In the genomic region with DNA sequence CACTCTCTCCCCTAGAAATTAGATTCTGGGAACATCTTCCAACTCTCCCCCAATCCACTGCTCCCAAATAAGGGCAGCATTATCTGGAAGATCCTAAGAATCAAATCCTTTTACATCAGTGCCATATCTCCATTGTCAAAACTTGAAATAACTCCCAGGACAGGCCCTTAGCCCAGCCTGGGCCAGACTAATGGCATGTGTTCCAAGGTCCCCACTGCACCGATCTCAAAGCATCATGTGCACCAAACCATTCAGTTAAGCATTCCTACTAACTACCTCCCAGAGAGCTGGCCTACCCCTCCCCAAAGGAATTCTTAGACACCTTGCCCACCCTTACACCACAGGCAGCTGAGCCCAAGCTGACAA, we compare ENCODE assay signal across 11 cellular contexts. TPM values are rescaled to one million over a fixed set of nuclear protein-coding genes. Genes with fewer than 3 reads are reported as not detected.
A peak's percentile ranks its signal among the peaks of the same experiment; 100 is the strongest.
DNase-seq lines count a peak whose midpoint lies in the region; ATAC-seq and TF ChIP-seq lines count a peak whose summit lies in the region.
"Had no signal": no experiment of that assay in that cellular context is flagged by ENCODE, and none has a peak within 500 bp of the region (broad histone marks: within the 10 kb centered on the region; RNA-seq: fewer than 3 reads in every experiment).

No MANE protein-coding gene starts in this region.

- H3K27ac Mint-ChIP-seq in WTC11, result no peak overlapping the region
- H3K27ac Mint-ChIP-seq: naive thymus-derived CD4-positive, alpha-beta T cell had no signal

- H3K36me3 Mint-ChIP-seq in WTC11, result no peaks in the 10 kb centered on the region

- no peaks in the 10 kb centered on the region for H3K4me1 Mint-ChIP-seq in WTC11

- no peaks in the 10 kb centered on the region; the same call in 1 of the 2 replicates for H3K9me3 ChIP-seq in BLaER1
- no peaks in the 10 kb centered on the region for H3K9me3 ChIP-seq in effector memory CD4-positive, alpha-beta T cell (ENCODE audit: control insufficient read depth, low read length)
- H3K9me3 ChIP-seq: psoas muscle, transverse colon had no signal

- CTCF ChIA-PET in WTC11 (lab: Charles Lee), result interaction anchor here (0.6 to 4.5 kb wide), 25 partner anchors 9 to 350 kb away, joined by 3 to 70 read pairs (median 4); partner anchors contain the start of gene POU2AF3

- peak overlapping the region; percentile 91; the same call in 1 of the 2 replicates for H3K4me2 ChIP-seq in BLaER1

- DNase-seq in WTC11 (ENCODE audit: low spot score), result no peak
- no peak for DNase-seq in effector memory CD4-positive, alpha-beta T cell
- no peak for DNase-seq in GOT3 (lab: John Stamatoyannopoulos, UW)

- H3K27me3 ChIP-seq in BLaER1, result no peaks in the 10 kb centered on the region
- no peaks in the 10 kb centered on the region for H3K27me3 ChIP-seq in effector memory CD4-positive, alpha-beta T cell (replicated peaks; ENCODE audit: control insufficient read depth, insufficient read depth, low read length, poor library complexity, severe bottlenecking)
- H3K27me3 ChIP-seq: transverse colon had no signal

- no peak for TF ChIP-seq CTCF in WTC11 (IDR thresholded peaks at IDR 0.05)

- H3K27ac ChIP-seq in BLaER1, result 0 out of 2 replicates have a peak overlapping the region, but pooled peaks have one; percentile 18
- no peak overlapping the region for H3K27ac ChIP-seq in effector memory CD4-positive, alpha-beta T cell (ENCODE audit: insufficient read depth, low read length, poor library complexity, severe bottlenecking)
- H3K27ac ChIP-seq: psoas muscle had no signal

- H3K36me3 ChIP-seq in BLaER1, result no peaks in the 10 kb centered on the region
- no peaks in the 10 kb centered on the region for H3K36me3 ChIP-seq in effector memory CD4-positive, alpha-beta T cell (ENCODE audit: control insufficient read depth, insufficient read depth, low read length)
- H3K36me3 ChIP-seq: transverse colon had no signal

- H4K20me1 ChIP-seq in BLaER1, result no peaks in the 10 kb centered on the region

- H3K27me3 Mint-ChIP-seq in WTC11 (ENCODE audit: low read depth), result no peaks in the 10 kb centered on the region
- H3K27me3 Mint-ChIP-seq: naive thymus-derived CD4-positive, alpha-beta T cell had no signal

- no peak overlapping the region for H3K9ac ChIP-seq in BLaER1

- ATAC-seq in GM19372 (IDR thresholded peaks at IDR 0.05; ENCODE audit: low read depth, unreplicated experiment) (peak; percentile 7), HG02885 (IDR thresholded peaks at IDR 0.05; ENCODE audit: poor library complexity, unreplicated experiment) (peak; percentile 16), WTC11 (peak; percentile 21), HG02981 (IDR thresholded peaks at IDR 0.05; ENCODE audit: unreplicated experiment) (no peak), GM19467 (IDR thresholded peaks at IDR 0.05; ENCODE audit: unreplicated experiment) (no peak)

- H3K4me3 Mint-ChIP-seq in WTC11, result no peak overlapping the region
- H3K4me3 Mint-ChIP-seq: naive thymus-derived CD4-positive, alpha-beta T cell had no signal

- no peak overlapping the region for H3K4me3 ChIP-seq in BLaER1
- no peak overlapping the region for H3K4me3 ChIP-seq in effector memory CD4-positive, alpha-beta T cell (ENCODE audit: insufficient read depth, low read depth, low read length, poor library complexity, severe bottlenecking)
- H3K4me3 ChIP-seq: psoas muscle, transverse colon had no signal

- H3K4me1 ChIP-seq in BLaER1, result peaks cover 98% of the 10 kb centered on the region
- H3K4me1 ChIP-seq in effector memory CD4-positive, alpha-beta T cell (ENCODE audit: control insufficient read depth, insufficient read depth, low read length, poor library complexity, severe bottlenecking), result no peaks in the 10 kb centered on the region

- 0 out of 2 replicates have a peak, but pooled peaks cover 2% of the 10 kb centered on the region for H3K9me3 Mint-ChIP-seq in WTC11

- POLR2A ChIA-PET in WTC11 (lab: Charles Lee), result interaction anchor here (0.6 to 1.2 kb wide), 3 partner anchors 124 to 175 kb away, joined by 3 to 4 read pairs (median 4); partner anchors contain the start of gene POU2AF3

TF ChIP-seq in WTC11, 78 proteins besides CTCF, POLR2A, EP300 and RAD21 (continues in another document):
- no peak for TF ChIP-seq ZNF671 (CRISPR knock-in tag; IDR thresholded peaks at IDR 0.05)
- TF ChIP-seq GTF2I (CRISPR knock-in tag; conservative IDR thresholded peaks at IDR 0.05), result no peak
- TF ChIP-seq RELA (CRISPR knock-in tag; IDR thresholded peaks at IDR 0.05; ENCODE audit: borderline replicate concordance), result no peak
- TF ChIP-seq, protein P1, sequence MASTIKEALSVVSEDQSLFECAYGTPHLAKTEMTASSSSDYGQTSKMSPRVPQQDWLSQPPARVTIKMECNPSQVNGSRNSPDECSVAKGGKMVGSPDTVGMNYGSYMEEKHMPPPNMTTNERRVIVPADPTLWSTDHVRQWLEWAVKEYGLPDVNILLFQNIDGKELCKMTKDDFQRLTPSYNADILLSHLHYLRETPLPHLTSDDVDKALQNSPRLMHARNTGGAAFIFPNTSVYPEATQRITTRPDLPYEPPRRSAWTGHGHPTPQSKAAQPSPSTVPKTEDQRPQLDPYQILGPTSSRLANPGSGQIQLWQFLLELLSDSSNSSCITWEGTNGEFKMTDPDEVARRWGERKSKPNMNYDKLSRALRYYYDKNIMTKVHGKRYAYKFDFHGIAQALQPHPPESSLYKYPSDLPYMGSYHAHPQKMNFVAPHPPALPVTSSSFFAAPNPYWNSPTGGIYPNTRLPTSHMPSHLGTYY (CRISPR knock-in tag; IDR thresholded peaks at IDR 0.05), result no peak
- no peak for TF ChIP-seq NFATC4 (CRISPR knock-in tag; IDR thresholded peaks at IDR 0.05)
- TF ChIP-seq, protein P2, sequence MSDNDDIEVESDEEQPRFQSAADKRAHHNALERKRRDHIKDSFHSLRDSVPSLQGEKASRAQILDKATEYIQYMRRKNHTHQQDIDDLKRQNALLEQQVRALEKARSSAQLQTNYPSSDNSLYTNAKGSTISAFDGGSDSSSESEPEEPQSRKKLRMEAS (CRISPR knock-in tag; IDR thresholded peaks at IDR 0.05), result no peak
- TF ChIP-seq, protein P3, sequence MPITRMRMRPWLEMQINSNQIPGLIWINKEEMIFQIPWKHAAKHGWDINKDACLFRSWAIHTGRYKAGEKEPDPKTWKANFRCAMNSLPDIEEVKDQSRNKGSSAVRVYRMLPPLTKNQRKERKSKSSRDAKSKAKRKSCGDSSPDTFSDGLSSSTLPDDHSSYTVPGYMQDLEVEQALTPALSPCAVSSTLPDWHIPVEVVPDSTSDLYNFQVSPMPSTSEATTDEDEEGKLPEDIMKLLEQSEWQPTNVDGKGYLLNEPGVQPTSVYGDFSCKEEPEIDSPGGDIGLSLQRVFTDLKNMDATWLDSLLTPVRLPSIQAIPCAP (CRISPR knock-in tag; IDR thresholded peaks at IDR 0.05), result no peak
- TF ChIP-seq ZNF423 (CRISPR knock-in tag; IDR thresholded peaks at IDR 0.05), result no peak
- TF ChIP-seq IRF2 (CRISPR knock-in tag; IDR thresholded peaks at IDR 0.05; ENCODE audit: borderline replicate concordance, low read depth), result no peak
- no peak for TF ChIP-seq ZNF317 (CRISPR knock-in tag; IDR thresholded peaks at IDR 0.05; ENCODE audit: borderline replicate concordance, low read depth)
- TF ChIP-seq, protein P4, sequence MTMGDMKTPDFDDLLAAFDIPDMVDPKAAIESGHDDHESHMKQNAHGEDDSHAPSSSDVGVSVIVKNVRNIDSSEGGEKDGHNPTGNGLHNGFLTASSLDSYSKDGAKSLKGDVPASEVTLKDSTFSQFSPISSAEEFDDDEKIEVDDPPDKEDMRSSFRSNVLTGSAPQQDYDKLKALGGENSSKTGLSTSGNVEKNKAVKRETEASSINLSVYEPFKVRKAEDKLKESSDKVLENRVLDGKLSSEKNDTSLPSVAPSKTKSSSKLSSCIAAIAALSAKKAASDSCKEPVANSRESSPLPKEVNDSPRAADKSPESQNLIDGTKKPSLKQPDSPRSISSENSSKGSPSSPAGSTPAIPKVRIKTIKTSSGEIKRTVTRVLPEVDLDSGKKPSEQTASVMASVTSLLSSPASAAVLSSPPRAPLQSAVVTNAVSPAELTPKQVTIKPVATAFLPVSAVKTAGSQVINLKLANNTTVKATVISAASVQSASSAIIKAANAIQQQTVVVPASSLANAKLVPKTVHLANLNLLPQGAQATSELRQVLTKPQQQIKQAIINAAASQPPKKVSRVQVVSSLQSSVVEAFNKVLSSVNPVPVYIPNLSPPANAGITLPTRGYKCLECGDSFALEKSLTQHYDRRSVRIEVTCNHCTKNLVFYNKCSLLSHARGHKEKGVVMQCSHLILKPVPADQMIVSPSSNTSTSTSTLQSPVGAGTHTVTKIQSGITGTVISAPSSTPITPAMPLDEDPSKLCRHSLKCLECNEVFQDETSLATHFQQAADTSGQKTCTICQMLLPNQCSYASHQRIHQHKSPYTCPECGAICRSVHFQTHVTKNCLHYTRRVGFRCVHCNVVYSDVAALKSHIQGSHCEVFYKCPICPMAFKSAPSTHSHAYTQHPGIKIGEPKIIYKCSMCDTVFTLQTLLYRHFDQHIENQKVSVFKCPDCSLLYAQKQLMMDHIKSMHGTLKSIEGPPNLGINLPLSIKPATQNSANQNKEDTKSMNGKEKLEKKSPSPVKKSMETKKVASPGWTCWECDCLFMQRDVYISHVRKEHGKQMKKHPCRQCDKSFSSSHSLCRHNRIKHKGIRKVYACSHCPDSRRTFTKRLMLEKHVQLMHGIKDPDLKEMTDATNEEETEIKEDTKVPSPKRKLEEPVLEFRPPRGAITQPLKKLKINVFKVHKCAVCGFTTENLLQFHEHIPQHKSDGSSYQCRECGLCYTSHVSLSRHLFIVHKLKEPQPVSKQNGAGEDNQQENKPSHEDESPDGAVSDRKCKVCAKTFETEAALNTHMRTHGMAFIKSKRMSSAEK (CRISPR knock-in tag; IDR thresholded peaks at IDR 0.05; ENCODE audit: borderline replicate concordance), result no peak
- TF ChIP-seq, protein P5, sequence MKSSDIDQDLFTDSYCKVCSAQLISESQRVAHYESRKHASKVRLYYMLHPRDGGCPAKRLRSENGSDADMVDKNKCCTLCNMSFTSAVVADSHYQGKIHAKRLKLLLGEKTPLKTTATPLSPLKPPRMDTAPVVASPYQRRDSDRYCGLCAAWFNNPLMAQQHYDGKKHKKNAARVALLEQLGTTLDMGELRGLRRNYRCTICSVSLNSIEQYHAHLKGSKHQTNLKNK (CRISPR knock-in tag; IDR thresholded peaks at IDR 0.05), result no peak
- no peak for TF ChIP-seq TCF7 (CRISPR knock-in tag; IDR thresholded peaks at IDR 0.05; ENCODE audit: low read depth)

RNA-seq across cellular contexts. Expression of gene POU2AF1, which starts 44.2 kb away (rescaled TPM):
- 0.07 to 0.27 TPM (median 0.22 TPM) in 3 replicates for total RNA-seq in WTC11 (2021)

Comparison
In these comparisons a context has a peak if more than half of its experiments do, and no peak if none do; other contexts are left out.
1. ATAC-seq: peak in GM19372 (single experiment), HG02885 (single experiment) and WTC11 (single experiment); none in HG02981 (single experiment) and GM19467 (single experiment).